ENCODE assay signal across 7 cellular contexts in the genomic region with DNA sequence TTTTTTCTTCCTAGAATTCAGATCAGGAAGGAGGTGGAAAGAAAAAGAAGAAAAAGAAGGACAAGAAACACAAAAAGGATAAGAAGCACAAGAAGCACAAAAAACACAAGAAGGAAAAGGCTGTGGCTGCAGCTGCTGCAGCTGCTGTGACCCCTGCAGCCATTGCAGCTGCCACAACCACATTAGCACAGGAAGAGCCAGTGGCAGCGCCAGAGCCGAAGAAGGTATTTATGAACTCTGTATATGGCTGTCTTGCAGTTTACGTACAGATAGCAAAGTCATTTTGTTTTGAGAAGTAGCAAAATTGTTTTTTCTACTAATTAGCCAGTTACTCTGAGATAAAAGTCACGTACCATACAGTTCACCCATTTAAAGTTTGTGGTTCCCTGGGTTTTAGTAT. TPM values are rescaled to one million over a fixed set of nuclear protein-coding genes. Genes with fewer than 3 reads are reported as not detected.
DNase-seq lines count a peak whose midpoint lies in the region; ATAC-seq and TF ChIP-seq lines count a peak whose summit lies in the region.
"Not testable (repeated sequence)": the region's sequence is repeated elsewhere in the genome, so short reads cannot be mapped to it uniquely, and the experiment has no call there.

No MANE protein-coding gene starts in this region.

- H3K4me1 Mint-ChIP-seq in GM23338; activated T-cell treated with anti-CD3 and anti-CD28 coated beads, Interleukin-2, amount 50 U/mL, for 24 hours (ENCODE audit: low read depth); activated naive CD8-positive, alpha-beta T cell treated with anti-CD3 and anti-CD28 coated beads, Interleukin-2, amount 50 U/mL, for 24 hours; stimulated activated naive CD8-positive, alpha-beta T cell treated with anti-CD3 and anti-CD28 coated beads, Interleukin-15, Interleukin-2, amounts not matched to agents 100 ng/mL and 50 ng/mL, for 24 hours (ENCODE audit: low read depth): not testable (repeated sequence)
- peaks cover 13 to 33% of the 10 kb centered on the region in 2 donors for H3K4me1 Mint-ChIP-seq in immature natural killer cell
- H3K4me1 Mint-ChIP-seq in natural killer cell: peaks cover 12 to 21% of the 10 kb centered on the region in 2 donors

- not testable (repeated sequence) for H3K27ac Mint-ChIP-seq in GM23338
- peak overlapping the region; percentile 39 for H3K27ac Mint-ChIP-seq in activated T-cell treated with anti-CD3 and anti-CD28 coated beads, Interleukin-2, amount 50 U/mL, for 24 hours
- peak overlapping the region; percentile 67 for H3K27ac Mint-ChIP-seq in activated naive CD8-positive, alpha-beta T cell treated with anti-CD3 and anti-CD28 coated beads, Interleukin-2, amount 50 U/mL, for 24 hours
- H3K27ac Mint-ChIP-seq in immature natural killer cell (peak overlapping the region in 5 of 6 donors; percentile 6 to 46 (median 29)), natural killer cell (peak overlapping the region; percentile 68 to 83)
- H3K27ac Mint-ChIP-seq in stimulated activated naive CD8-positive, alpha-beta T cell treated with anti-CD3 and anti-CD28 coated beads, Interleukin-15, Interleukin-2, amounts not matched to agents 100 ng/mL and 50 ng/mL, for 24 hours: peak overlapping the region; percentile 24

- H3K27ac ChIP-seq in GM23338 (ENCODE audit: low read depth): peak overlapping the region; percentile 65; the same call in 1 of the 2 replicates
- H3K27ac ChIP-seq in SK-N-MC: peak overlapping the region; percentile 57; the same call in 1 of the 2 replicates

- not testable (repeated sequence) for H3K9ac ChIP-seq in SK-N-MC (ENCODE audit: insufficient read length)

- DNase-seq in GM23338 (ENCODE audit: low spot score); SK-N-MC (ENCODE audit: low read depth, low spot score); activated T-cell treated with anti-CD3 and anti-CD28 coated beads, Interleukin-2, amount 50 U/mL, for 24 hours; activated naive CD8-positive, alpha-beta T cell treated with anti-CD3 and anti-CD28 coated beads, Interleukin-2, amount 50 U/mL, for 24 hours; immature natural killer cell; natural killer cell: not testable (repeated sequence)

- H3K4me2 ChIP-seq in GM23338: not testable (repeated sequence)

- not testable (repeated sequence) for H3K27me3 ChIP-seq in GM23338 (ENCODE audit: insufficient read depth)

- not testable (repeated sequence) for H3K27me3 Mint-ChIP-seq in GM23338 (ENCODE audit: insufficient read depth, low read depth, poor library complexity); activated T-cell treated with anti-CD3 and anti-CD28 coated beads, Interleukin-2, amount 50 U/mL, for 24 hours; activated naive CD8-positive, alpha-beta T cell treated with anti-CD3 and anti-CD28 coated beads, Interleukin-2, amount 50 U/mL, for 24 hours; immature natural killer cell (ENCODE audit: low read depth in 3 of 3); natural killer cell (ENCODE audit: low read depth in 2 of 2); stimulated activated naive CD8-positive, alpha-beta T cell treated with anti-CD3 and anti-CD28 coated beads, Interleukin-15, Interleukin-2, amounts not matched to agents 100 ng/mL and 50 ng/mL, for 24 hours

- H3K9me2 ChIP-seq in GM23338 (ENCODE audit: insufficient read depth): not testable (repeated sequence)

- not testable (repeated sequence) for H2AFZ ChIP-seq in GM23338

- H3K36me3 ChIP-seq in GM23338 (ENCODE audit: insufficient read depth) (peaks cover 86% of the 10 kb centered on the region), SK-N-MC (ENCODE audit: insufficient read depth, low read length) (peaks cover 93% of the 10 kb centered on the region)

- H4K20me1 ChIP-seq in GM23338 (replicated peaks; ENCODE audit: insufficient read depth): peaks cover 24% of the 10 kb centered on the region

- H3K36me3 Mint-ChIP-seq in GM23338 (ENCODE audit: low read depth) (peaks cover 96% of the 10 kb centered on the region), immature natural killer cell (peaks cover 40 to 62% (median 54%) of the 10 kb centered on the region in 3 donors), natural killer cell (peaks cover 39% of the 10 kb centered on the region)
- H3K36me3 Mint-ChIP-seq in activated T-cell treated with anti-CD3 and anti-CD28 coated beads, Interleukin-2, amount 50 U/mL, for 24 hours (ENCODE audit: low read depth): peaks cover 96% of the 10 kb centered on the region
- H3K36me3 Mint-ChIP-seq in activated naive CD8-positive, alpha-beta T cell treated with anti-CD3 and anti-CD28 coated beads, Interleukin-2, amount 50 U/mL, for 24 hours (ENCODE audit: low read depth): peaks cover 73% of the 10 kb centered on the region
- H3K36me3 Mint-ChIP-seq in stimulated activated naive CD8-positive, alpha-beta T cell treated with anti-CD3 and anti-CD28 coated beads, Interleukin-15, Interleukin-2, amounts not matched to agents 100 ng/mL and 50 ng/mL, for 24 hours (ENCODE audit: low read depth): peaks cover 87% of the 10 kb centered on the region

- H3K9me3 Mint-ChIP-seq in GM23338; activated T-cell treated with anti-CD3 and anti-CD28 coated beads, Interleukin-2, amount 50 U/mL, for 24 hours; activated naive CD8-positive, alpha-beta T cell treated with anti-CD3 and anti-CD28 coated beads, Interleukin-2, amount 50 U/mL, for 24 hours; immature natural killer cell; natural killer cell; stimulated activated naive CD8-positive, alpha-beta T cell treated with anti-CD3 and anti-CD28 coated beads, Interleukin-15, Interleukin-2, amounts not matched to agents 100 ng/mL and 50 ng/mL, for 24 hours: not testable (repeated sequence)

- H3F3A ChIP-seq in GM23338 (replicated peaks; ENCODE audit: low read depth): peaks cover 36% of the 10 kb centered on the region

- H3K79me2 ChIP-seq in GM23338 (replicated peaks; ENCODE audit: insufficient read depth): not testable (repeated sequence)

- intact Hi-C loops in natural killer cell (cut with micrococcal nuclease): not testable (repeated sequence)

- not testable (repeated sequence) for H3K4me1 ChIP-seq in GM23338 (ENCODE audit: insufficient read depth)

- not testable (repeated sequence) for H3K9me3 ChIP-seq in SK-N-MC (ENCODE audit: low read depth, low read length)

- H3K4me3 Mint-ChIP-seq in GM23338; activated T-cell treated with anti-CD3 and anti-CD28 coated beads, Interleukin-2, amount 50 U/mL, for 24 hours; activated naive CD8-positive, alpha-beta T cell treated with anti-CD3 and anti-CD28 coated beads, Interleukin-2, amount 50 U/mL, for 24 hours; stimulated activated naive CD8-positive, alpha-beta T cell treated with anti-CD3 and anti-CD28 coated beads, Interleukin-15, Interleukin-2, amounts not matched to agents 100 ng/mL and 50 ng/mL, for 24 hours: not testable (repeated sequence)
- H3K4me3 Mint-ChIP-seq in immature natural killer cell (peak overlapping the region in 3 of 5 donors; percentile 15 to 34 (median 18)), natural killer cell (peak overlapping the region; percentile 18)

- not testable (repeated sequence) for ATAC-seq in GM23338; activated naive CD8-positive, alpha-beta T cell treated with anti-CD3 and anti-CD28 coated beads, Interleukin-2, amount 50 U/mL, for 24 hours
- ATAC-seq in natural killer cell: peak; percentile 61 to 86 (median 68)

- H3K4me3 ChIP-seq in GM23338, SK-N-MC: not testable (repeated sequence)

- not testable (repeated sequence) for TF ChIP-seq CTCF in GM23338 (conservative IDR thresholded peaks at IDR 0.05; ENCODE audit: low read depth in 2 of 2); natural killer cell (IDR thresholded peaks at IDR 0.05)

TF ChIP-seq in GM23338, 12 proteins besides CTCF, POLR2A, EP300 and RAD21:
- TF ChIP-seq EZH2phosphoT487 (IDR thresholded peaks at IDR 0.05; ENCODE audit: unreplicated experiment): peak; percentile 50

RNA-seq across cellular contexts. Expression of a gene that starts 28.3 kb away (rescaled TPM):
- total RNA-seq in GM23338 (2014; rRNA removed; shearing (Covaris generic)): 115 and 118 TPM in 2 replicates
- 649 and 666 TPM in 2 replicates for polyA plus RNA-seq in GM23338 (2016; fragmentation: Nextera tagmentation; extraction: Ambion mirVana)
- 100 to 1,000 TPM in 2 of 3 donors, 10 to 100 TPM in 1; 41.4 to 266 (median 103) TPM for polyA plus RNA-seq in immature natural killer cell
- total RNA-seq in natural killer cell: 100 to 1,000 TPM; 291 to 314 (median 302) TPM
